1 cellular context compared by ENCODE assay signal in the genomic region with DNA sequence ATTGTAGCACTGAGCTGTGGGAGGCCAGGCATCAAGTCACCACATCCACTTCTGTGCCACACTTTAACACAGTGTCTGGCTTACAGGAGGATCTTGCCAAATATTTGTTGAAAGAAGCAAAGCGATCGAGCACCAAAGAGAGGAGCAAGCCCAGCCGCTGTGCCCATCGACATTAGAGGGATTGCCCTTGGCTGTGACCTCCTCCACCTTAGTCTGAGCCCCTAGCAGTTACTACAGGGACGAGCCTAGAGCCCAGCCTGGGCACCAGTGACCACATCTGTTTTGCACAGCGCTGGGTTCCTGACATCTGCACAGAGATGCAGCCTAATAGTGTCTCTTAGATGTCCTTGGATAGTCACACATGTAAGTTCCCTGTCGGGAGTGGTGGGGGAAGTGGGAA.
TF ChIP-seq lines count a peak whose summit lies in the region.

No MANE protein-coding gene starts in this region.

TF ChIP-seq in WTC11, 78 proteins besides CTCF, POLR2A, EP300 and RAD21 (continued from another document):
- TF ChIP-seq, protein P1, sequence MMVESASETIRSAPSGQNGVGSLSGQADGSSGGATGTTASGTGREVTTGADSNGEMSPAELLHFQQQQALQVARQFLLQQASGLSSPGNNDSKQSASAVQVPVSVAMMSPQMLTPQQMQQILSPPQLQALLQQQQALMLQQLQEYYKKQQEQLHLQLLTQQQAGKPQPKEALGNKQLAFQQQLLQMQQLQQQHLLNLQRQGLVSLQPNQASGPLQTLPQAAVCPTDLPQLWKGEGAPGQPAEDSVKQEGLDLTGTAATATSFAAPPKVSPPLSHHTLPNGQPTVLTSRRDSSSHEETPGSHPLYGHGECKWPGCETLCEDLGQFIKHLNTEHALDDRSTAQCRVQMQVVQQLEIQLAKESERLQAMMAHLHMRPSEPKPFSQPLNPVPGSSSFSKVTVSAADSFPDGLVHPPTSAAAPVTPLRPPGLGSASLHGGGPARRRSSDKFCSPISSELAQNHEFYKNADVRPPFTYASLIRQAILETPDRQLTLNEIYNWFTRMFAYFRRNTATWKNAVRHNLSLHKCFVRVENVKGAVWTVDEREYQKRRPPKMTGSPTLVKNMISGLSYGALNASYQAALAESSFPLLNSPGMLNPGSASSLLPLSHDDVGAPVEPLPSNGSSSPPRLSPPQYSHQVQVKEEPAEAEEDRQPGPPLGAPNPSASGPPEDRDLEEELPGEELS (CRISPR knock-in tag; IDR thresholded peaks at IDR 0.05), result no peak
- no peak for TF ChIP-seq ZNF317 (CRISPR knock-in tag; IDR thresholded peaks at IDR 0.05; ENCODE audit: borderline replicate concordance, low read depth)
TF ChIP-seq in WTC11: peak in this region for 0.
